ENCODE assay signal across 23 cellular contexts in the genomic region with DNA sequence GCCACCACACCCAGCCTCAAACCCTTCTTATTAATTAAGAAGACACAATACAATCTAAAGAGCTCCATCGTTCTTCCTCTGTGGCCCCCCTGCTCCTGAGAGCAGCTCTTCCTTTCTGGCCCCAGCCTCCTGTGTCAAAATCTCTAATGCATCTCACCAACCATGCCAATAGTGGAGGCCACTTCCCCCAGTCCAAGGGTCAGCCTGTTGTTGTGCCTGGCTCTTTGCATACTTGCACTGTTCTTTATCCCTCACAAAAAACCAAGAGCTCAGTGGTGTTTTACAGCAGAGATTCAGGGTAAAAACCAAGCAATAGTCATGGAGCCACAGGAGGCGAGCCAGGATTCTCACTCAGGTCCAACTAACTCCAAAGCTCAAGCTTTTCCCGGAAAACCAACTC.
DNase-seq lines count a peak whose midpoint lies in the region; ATAC-seq, FAIRE-seq and TF ChIP-seq lines count a peak whose summit lies in the region.
"Had no signal": no experiment of that assay in that cellular context is flagged by ENCODE, and none has a peak within 500 bp of the region (broad histone marks: within the 10 kb centered on the region; RNA-seq: fewer than 3 reads in every experiment).

No MANE protein-coding gene starts in this region.

- H3K9ac ChIP-seq in HepG2 (ENCODE audit: insufficient read depth, low read depth, low read length) = no peak overlapping the region
- H3K9ac ChIP-seq: BLaER1 treated with 17β-estradiol and CSF1 and Interleukin-3, amounts not matched to agents 10 nM and 100 nM had no signal

- no peak for TF ChIP-seq RAD21 in HepG2 (CRISPR knock-in tag; IDR thresholded peaks at IDR 0.05)

- H3K27ac ChIP-seq in HepG2 (ENCODE audit: extremely low read length, insufficient read depth, low read length) (no peak overlapping the region), right lobe of liver (no peak overlapping the region)
- H3K27ac ChIP-seq: 22Rv1; A549; BLaER1 treated with 17β-estradiol and CSF1 and Interleukin-3, amounts not matched to agents 10 nM and 100 nM; C4-2B had no signal

- H3K4me1 Mint-ChIP-seq in glutamatergic neuron (ENCODE audit: low read depth, unreplicated experiment) = peaks cover 39% of the 10 kb centered on the region
- peaks cover 12% of the 10 kb centered on the region for H3K4me1 Mint-ChIP-seq in progenitor cell of endocrine pancreas (ENCODE audit: low read depth)
- H3K4me1 Mint-ChIP-seq in endothelial cell (ENCODE audit: unreplicated experiment) = no peaks in the 10 kb centered on the region
- H3K4me1 Mint-ChIP-seq: B cell had no signal

- POLR2A ChIA-PET in HepG2 (lab: Yijun Ruan, JAX) = no interaction called here

- ATAC-seq in HepG2 (peak; percentile 44; the same call in 1 of the 3 replicates), right lobe of liver (peak; percentile 71 to 86 (median 81)), HG03045 (IDR thresholded peaks at IDR 0.05; ENCODE audit: unreplicated experiment) (no peak), HG02852 (IDR thresholded peaks at IDR 0.05; ENCODE audit: unreplicated experiment) (no peak)
- ATAC-seq: A549; CD8-positive, alpha-beta T cell had no signal

- H3K9me3 Mint-ChIP-seq in glutamatergic neuron (ENCODE audit: unreplicated experiment) (peaks cover 27% of the 10 kb centered on the region), progenitor cell of endocrine pancreas (ENCODE audit: low read depth) (no peaks in the 10 kb centered on the region), endothelial cell (ENCODE audit: unreplicated experiment) (no peaks in the 10 kb centered on the region)
- H3K9me3 Mint-ChIP-seq: CD4-positive, alpha-beta T cell; CD8-positive, alpha-beta T cell had no signal

- H3K27me3 Mint-ChIP-seq in glutamatergic neuron (ENCODE audit: unreplicated experiment) (peaks cover 14% of the 10 kb centered on the region), progenitor cell of endocrine pancreas (no peaks in the 10 kb centered on the region), endothelial cell (ENCODE audit: unreplicated experiment) (peaks cover 2% of the 10 kb centered on the region)
- H3K27me3 Mint-ChIP-seq: B cell; CD4-positive, alpha-beta T cell had no signal

- TF ChIP-seq EP300 in HepG2 (IDR thresholded peaks at IDR 0.05; ENCODE audit: low read depth in 2 of 2, low read length in 2 of 2) (no peak), HepG2 (CRISPR knock-in tag; IDR thresholded peaks at IDR 0.05; ENCODE audit: borderline replicate concordance) (no peak)

- TF ChIP-seq CTCF in glutamatergic neuron (IDR thresholded peaks at IDR 0.05; ENCODE audit: partially characterized antibody, unreplicated experiment) = no peak
- no peak for TF ChIP-seq CTCF in HepG2 (CRISPR knock-in tag; IDR thresholded peaks at IDR 0.05)
- no peak for TF ChIP-seq CTCF in right lobe of liver (IDR thresholded peaks at IDR 0.05)
- no peak for TF ChIP-seq CTCF in progenitor cell of endocrine pancreas (IDR thresholded peaks at IDR 0.05; ENCODE audit: unreplicated experiment)
- no peak for TF ChIP-seq CTCF in endothelial cell (IDR thresholded peaks at IDR 0.05; ENCODE audit: unreplicated experiment)

- no peak overlapping the region for H3K4me3 Mint-ChIP-seq in glutamatergic neuron (ENCODE audit: unreplicated experiment)
- no peak overlapping the region for H3K4me3 Mint-ChIP-seq in progenitor cell of endocrine pancreas (ENCODE audit: low read depth)
- no peak overlapping the region for H3K4me3 Mint-ChIP-seq in endothelial cell (ENCODE audit: unreplicated experiment)
- H3K4me3 Mint-ChIP-seq: B cell; CD4-positive, alpha-beta T cell; CD8-positive, alpha-beta T cell had no signal

- H3K9me3 ChIP-seq in HepG2 (ENCODE audit: low read length) (no peaks in the 10 kb centered on the region), right lobe of liver (no peaks in the 10 kb centered on the region)
- H3K9me3 ChIP-seq: A549; BLaER1 treated with 17β-estradiol and CSF1 and Interleukin-3, amounts not matched to agents 10 nM and 100 nM; Caco-2 had no signal

- H3K36me3 ChIP-seq in HepG2 (replicated peaks in 1 of 2; ENCODE audit: control insufficient read depth in 1 of 2, insufficient read depth in 2 of 2, low read length in 2 of 2) = no peaks in the 10 kb centered on the region
- H3K36me3 ChIP-seq in right lobe of liver = no peaks in the 10 kb centered on the region
- H3K36me3 ChIP-seq: BLaER1 treated with 17β-estradiol and CSF1 and Interleukin-3, amounts not matched to agents 10 nM and 100 nM had no signal

- intact Hi-C loops in HepG2 (cut with micrococcal nuclease; ENCODE audit: unreplicated experiment) (loop anchor here (5.0 kb wide), 1 partner anchor 205 kb away; no protein-coding TSS in a partner anchor), right lobe of liver (cut with DNase I) (no loop called here)

- H3K4me3 ChIP-seq in HepG2 (replicated peaks in 1 of 3; ENCODE audit: insufficient read depth in 1 of 3, low read depth in 2 of 3, low read length in 3 of 3) (no peak overlapping the region), right lobe of liver (no peak overlapping the region)
- H3K4me3 ChIP-seq: A549; BLaER1 treated with 17β-estradiol and CSF1 and Interleukin-3, amounts not matched to agents 10 nM and 100 nM had no signal

- H3K4me2 ChIP-seq in HepG2 (ENCODE audit: low read depth, low read length) = no peak overlapping the region
- H3K4me2 ChIP-seq: A549; BLaER1 treated with 17β-estradiol and CSF1 and Interleukin-3, amounts not matched to agents 10 nM and 100 nM had no signal

- no peaks in the 10 kb centered on the region for H3K79me2 ChIP-seq in HepG2 (ENCODE audit: insufficient read depth, low read length)

- WGBS in HepG2 (ENCODE audit: low lambda C conversion rate) = 7% methylated on average over 3 of the region's 3 CpGs
- 80% methylated on average over 1 of the region's 3 CpGs for WGBS in right lobe of liver (ENCODE audit: insufficient coverage, low coverage, low lambda C conversion rate, missing lambda C conversion rate)

- H4K20me1 ChIP-seq in HepG2 (ENCODE audit: insufficient read depth, low read length) = no peaks in the 10 kb centered on the region
- H4K20me1 ChIP-seq: BLaER1 treated with 17β-estradiol and CSF1 and Interleukin-3, amounts not matched to agents 10 nM and 100 nM had no signal

- H3K4me1 ChIP-seq in HepG2 (ENCODE audit: insufficient read depth, low read length) = no peaks in the 10 kb centered on the region
- peaks cover 0 to 13% (median 6%) of the 10 kb centered on the region in 4 donors for H3K4me1 ChIP-seq in right lobe of liver

- H3K27ac Mint-ChIP-seq in glutamatergic neuron (ENCODE audit: unreplicated experiment) (peak overlapping the region; percentile 82), progenitor cell of endocrine pancreas (peak overlapping the region; percentile 59), endothelial cell (ENCODE audit: unreplicated experiment) (no peak overlapping the region)
- H3K27ac Mint-ChIP-seq: B cell; CD4-positive, alpha-beta T cell; CD8-positive, alpha-beta T cell had no signal

- FAIRE-seq in HepG2 (lab: Jason Lieb, UNC) = no peak
- FAIRE-seq: A549, D721Med, G401.6, GM12891, GM19239 had no signal

- H2AFZ ChIP-seq in HepG2 (ENCODE audit: low read length) = no peak overlapping the region

- in situ Hi-C loops in HepG2 (cut with HindIII; ENCODE audit: extremely low pct_ligation_motif_present, low pct_unique_long_range_greater_than_20kb) = no loop called here

- BruUV-seq in HepG2 (replicated peaks; lab: Mats Ljungman, UMichigan) = no TSS peak

- CTCF ChIA-PET in HepG2 (lab: Yijun Ruan, JAX; ENCODE audit: low intra/inter-chr PET ratio, low total read pairs) = no interaction called here

- no peak for DNase-seq in glutamatergic neuron
- DNase-seq in HepG2 (ENCODE audit: low spot score) = no peak
- peak in 1 of 3 donors; percentile 58 for DNase-seq in right lobe of liver
- DNase-seq in progenitor cell of endocrine pancreas (ENCODE audit: low spot score, unreplicated experiment) = no peak
- DNase-seq in endothelial cell (ENCODE audit: low spot score) = no peak
- DNase-seq: AML-193; Caco-2; Calu3; CD4-positive, alpha-beta T cell; CD8-positive, alpha-beta T cell; DMS79 treated with DMSO at 0.1 percent for 48 hours; GF-D8 had no signal

- TF ChIP-seq POLR2A in HepG2 (IDR thresholded peaks at IDR 0.05; ENCODE audit: insufficient read depth in 1 of 2, low read depth in 2 of 2, low read length in 2 of 2) (no peak), right lobe of liver (IDR thresholded peaks at IDR 0.05) (no peak)

- peaks cover 17% of the 10 kb centered on the region for H3K36me3 Mint-ChIP-seq in glutamatergic neuron (ENCODE audit: unreplicated experiment)
- no peaks in the 10 kb centered on the region for H3K36me3 Mint-ChIP-seq in progenitor cell of endocrine pancreas (ENCODE audit: insufficient read depth)
- H3K36me3 Mint-ChIP-seq in endothelial cell (ENCODE audit: low read depth, unreplicated experiment) = no peaks in the 10 kb centered on the region
- H3K36me3 Mint-ChIP-seq: CD8-positive, alpha-beta T cell had no signal

- H3K27me3 ChIP-seq in HepG2 (ENCODE audit: control insufficient read depth in 1 of 2, insufficient read depth in 2 of 2, low read length in 2 of 2) (no peaks in the 10 kb centered on the region; a peak in 1 of 5 replicates), right lobe of liver (no peaks in the 10 kb centered on the region)
- H3K27me3 ChIP-seq: BLaER1 treated with 17β-estradiol and CSF1 and Interleukin-3, amounts not matched to agents 10 nM and 100 nM had no signal

TF ChIP-seq in HepG2, 621 proteins besides CTCF, POLR2A, EP300 and RAD21 (continues in another document):
- TF ChIP-seq ZC3H4 (CRISPR knock-in tag; IDR thresholded peaks at IDR 0.05; ENCODE audit: borderline replicate concordance) = no peak
- TF ChIP-seq, protein P1, sequence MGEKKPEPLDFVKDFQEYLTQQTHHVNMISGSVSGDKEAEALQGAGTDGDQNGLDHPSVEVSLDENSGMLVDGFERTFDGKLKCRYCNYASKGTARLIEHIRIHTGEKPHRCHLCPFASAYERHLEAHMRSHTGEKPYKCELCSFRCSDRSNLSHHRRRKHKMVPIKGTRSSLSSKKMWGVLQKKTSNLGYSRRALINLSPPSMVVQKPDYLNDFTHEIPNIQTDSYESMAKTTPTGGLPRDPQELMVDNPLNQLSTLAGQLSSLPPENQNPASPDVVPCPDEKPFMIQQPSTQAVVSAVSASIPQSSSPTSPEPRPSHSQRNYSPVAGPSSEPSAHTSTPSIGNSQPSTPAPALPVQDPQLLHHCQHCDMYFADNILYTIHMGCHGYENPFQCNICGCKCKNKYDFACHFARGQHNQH (CRISPR knock-in tag; IDR thresholded peaks at IDR 0.05) = no peak
- TF ChIP-seq HNF4G (IDR thresholded peaks at IDR 0.05; ENCODE audit: borderline replicate concordance, low read depth, low read length) = no peak
- no peak for TF ChIP-seq HNF4G (CRISPR knock-in tag; IDR thresholded peaks at IDR 0.05; ENCODE audit: borderline replicate concordance, low read depth)

Comparison
In these comparisons a context has a peak if more than half of its experiments do, and no peak if none do; other contexts are left out.
1. ATAC-seq: peak in HepG2 (single experiment) and right lobe of liver (4 of 4); none in HG03045 (single experiment) and HG02852 (single experiment).